In the genomic region with DNA sequence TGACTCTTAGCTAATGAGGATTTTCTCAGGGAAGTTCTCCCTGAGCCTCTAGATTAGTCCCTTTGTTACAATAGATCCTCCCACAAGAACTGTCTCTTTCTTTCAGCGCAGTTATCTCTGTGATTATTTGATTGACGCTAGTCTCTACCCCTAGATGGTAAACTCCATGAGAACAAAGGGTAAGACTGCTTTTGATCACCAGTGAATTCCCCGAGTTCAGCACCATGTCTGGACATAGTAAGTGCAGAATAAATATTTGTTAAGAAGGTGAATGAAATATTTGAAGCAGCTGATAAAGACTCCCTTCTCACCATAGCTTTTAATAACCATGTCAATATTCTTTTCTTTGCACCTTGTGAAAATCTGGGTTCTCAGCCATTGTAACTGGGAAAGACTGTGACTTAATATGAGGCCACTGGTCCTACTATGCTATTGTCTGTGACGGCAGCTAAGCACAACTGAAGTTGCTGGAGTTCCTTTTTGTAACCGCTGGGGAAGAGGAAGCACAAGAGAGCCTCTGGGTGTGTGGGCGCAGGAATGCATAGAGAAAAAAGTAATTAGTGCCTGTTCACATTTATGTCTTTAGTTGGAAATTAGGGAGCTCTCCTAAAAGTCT, we compare ENCODE assay signal across 1 cellular context.
TF ChIP-seq lines count a peak whose summit lies in the region.

No MANE protein-coding gene starts in this region.

TF ChIP-seq in K562, 482 proteins besides CTCF, POLR2A, EP300 and RAD21 (continued from another document and continues in another):
- TF ChIP-seq ZNF717 (CRISPR knock-in tag; IDR thresholded peaks at IDR 0.05) (no peak), ZNF77 (CRISPR knock-in tag; IDR thresholded peaks at IDR 0.05) (no peak), ZNF184 (CRISPR knock-in tag; IDR thresholded peaks at IDR 0.05) (no peak), ZNF764 (CRISPR knock-in tag; IDR thresholded peaks at IDR 0.05; ENCODE audit: low read depth) (no peak), TOE1 (IDR thresholded peaks at IDR 0.05; ENCODE audit: borderline replicate concordance) (no peak), TOE1 (CRISPR knock-in tag; IDR thresholded peaks at IDR 0.05; ENCODE audit: borderline replicate concordance, low read depth) (no peak), ZNF408 (CRISPR knock-in tag; IDR thresholded peaks at IDR 0.05; ENCODE audit: low read depth) (no peak), YBX1 (IDR thresholded peaks at IDR 0.05) (no peak), FOXP1 (CRISPR knock-in tag; IDR thresholded peaks at IDR 0.05) (no peak), RBM15 (IDR thresholded peaks at IDR 0.05; ENCODE audit: insufficient read depth, low read length) (no peak), SMARCA5 (IDR thresholded peaks at IDR 0.05) (no peak; the same call in 1 of the 2 replicates), PURB (CRISPR knock-in tag; IDR thresholded peaks at IDR 0.05; ENCODE audit: low read depth) (no peak), FOXK1 (CRISPR knock-in tag; IDR thresholded peaks at IDR 0.05; ENCODE audit: borderline replicate concordance) (no peak), KDM1A (IDR thresholded peaks at IDR 0.05) (no peak), CEBPB (tag; IDR thresholded peaks at IDR 0.05) (no peak), ZFP1 (CRISPR knock-in tag; IDR thresholded peaks at IDR 0.05) (no peak), ZNF165 (CRISPR knock-in tag; IDR thresholded peaks at IDR 0.05; ENCODE audit: borderline replicate concordance) (no peak), NELFE (IDR thresholded peaks at IDR 0.05; ENCODE audit: insufficient read depth, insufficient read length) (no peak), ZNF766 (CRISPR knock-in tag; conservative IDR thresholded peaks at IDR 0.05) (peak; percentile 71; the same call in 1 of the 2 replicates), SUPT5H (IDR thresholded peaks at IDR 0.05) (no peak), TEAD4 (IDR thresholded peaks at IDR 0.05; ENCODE audit: low read length) (peak; percentile 80), TEAD4 (CRISPR knock-in tag; IDR thresholded peaks at IDR 0.05; ENCODE audit: borderline replicate concordance) (no peak), BHLHE40 (IDR thresholded peaks at IDR 0.05; ENCODE audit: low read length) (peak; percentile 39; the same call in 1 of the 2 replicates), IRF2 (CRISPR knock-in tag; IDR thresholded peaks at IDR 0.05) (no peak), PTBP1 (IDR thresholded peaks at IDR 0.05; ENCODE audit: low read depth, low read length) (no peak), TCFL5 (CRISPR knock-in tag; conservative IDR thresholded peaks at IDR 0.05) (no peak), ARHGAP35 (IDR thresholded peaks at IDR 0.05; ENCODE audit: partially characterized antibody) (no peak), ASH1L (IDR thresholded peaks at IDR 0.05; ENCODE audit: borderline replicate concordance, low read depth, partially characterized antibody) (no peak), BCL6 (CRISPR knock-in tag; IDR thresholded peaks at IDR 0.05) (no peak), CBX8 (IDR thresholded peaks at IDR 0.05; ENCODE audit: borderline replicate concordance, extremely low read depth, low read depth, low read length, poor library complexity, severe bottlenecking) (no peak), TAF1 (IDR thresholded peaks at IDR 0.05; ENCODE audit: control insufficient read depth, extremely low read depth, insufficient read depth, low read length, severe bottlenecking) (no peak), GTF2A2 (tag; IDR thresholded peaks at IDR 0.05) (no peak), MYBL2 (IDR thresholded peaks at IDR 0.05; ENCODE audit: low read depth) (no peak), MYBL2 (CRISPR knock-in tag; IDR thresholded peaks at IDR 0.05; ENCODE audit: borderline replicate concordance) (no peak), CAMTA2 (CRISPR knock-in tag; conservative IDR thresholded peaks at IDR 0.05) (no peak), HSF4 (CRISPR knock-in tag; IDR thresholded peaks at IDR 0.05; ENCODE audit: borderline replicate concordance) (no peak)
- TF ChIP-seq, protein P1, sequence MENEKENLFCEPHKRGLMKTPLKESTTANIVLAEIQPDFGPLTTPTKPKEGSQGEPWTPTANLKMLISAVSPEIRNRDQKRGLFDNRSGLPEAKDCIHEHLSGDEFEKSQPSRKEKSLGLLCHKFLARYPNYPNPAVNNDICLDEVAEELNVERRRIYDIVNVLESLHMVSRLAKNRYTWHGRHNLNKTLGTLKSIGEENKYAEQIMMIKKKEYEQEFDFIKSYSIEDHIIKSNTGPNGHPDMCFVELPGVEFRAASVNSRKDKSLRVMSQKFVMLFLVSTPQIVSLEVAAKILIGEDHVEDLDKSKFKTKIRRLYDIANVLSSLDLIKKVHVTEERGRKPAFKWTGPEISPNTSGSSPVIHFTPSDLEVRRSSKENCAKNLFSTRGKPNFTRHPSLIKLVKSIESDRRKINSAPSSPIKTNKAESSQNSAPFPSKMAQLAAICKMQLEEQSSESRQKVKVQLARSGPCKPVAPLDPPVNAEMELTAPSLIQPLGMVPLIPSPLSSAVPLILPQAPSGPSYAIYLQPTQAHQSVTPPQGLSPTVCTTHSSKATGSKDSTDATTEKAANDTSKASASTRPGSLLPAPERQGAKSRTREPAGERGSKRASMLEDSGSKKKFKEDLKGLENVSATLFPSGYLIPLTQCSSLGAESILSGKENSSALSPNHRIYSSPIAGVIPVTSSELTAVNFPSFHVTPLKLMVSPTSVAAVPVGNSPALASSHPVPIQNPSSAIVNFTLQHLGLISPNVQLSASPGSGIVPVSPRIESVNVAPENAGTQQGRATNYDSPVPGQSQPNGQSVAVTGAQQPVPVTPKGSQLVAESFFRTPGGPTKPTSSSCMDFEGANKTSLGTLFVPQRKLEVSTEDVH (IDR thresholded peaks at IDR 0.05; ENCODE audit: low read depth, partially characterized antibody): no peak
- TF ChIP-seq, protein P2, sequence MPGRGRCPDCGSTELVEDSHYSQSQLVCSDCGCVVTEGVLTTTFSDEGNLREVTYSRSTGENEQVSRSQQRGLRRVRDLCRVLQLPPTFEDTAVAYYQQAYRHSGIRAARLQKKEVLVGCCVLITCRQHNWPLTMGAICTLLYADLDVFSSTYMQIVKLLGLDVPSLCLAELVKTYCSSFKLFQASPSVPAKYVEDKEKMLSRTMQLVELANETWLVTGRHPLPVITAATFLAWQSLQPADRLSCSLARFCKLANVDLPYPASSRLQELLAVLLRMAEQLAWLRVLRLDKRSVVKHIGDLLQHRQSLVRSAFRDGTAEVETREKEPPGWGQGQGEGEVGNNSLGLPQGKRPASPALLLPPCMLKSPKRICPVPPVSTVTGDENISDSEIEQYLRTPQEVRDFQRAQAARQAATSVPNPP (IDR thresholded peaks at IDR 0.05; ENCODE audit: borderline replicate concordance, insufficient read depth, insufficient read length): no peak
- TF ChIP-seq, protein P3, sequence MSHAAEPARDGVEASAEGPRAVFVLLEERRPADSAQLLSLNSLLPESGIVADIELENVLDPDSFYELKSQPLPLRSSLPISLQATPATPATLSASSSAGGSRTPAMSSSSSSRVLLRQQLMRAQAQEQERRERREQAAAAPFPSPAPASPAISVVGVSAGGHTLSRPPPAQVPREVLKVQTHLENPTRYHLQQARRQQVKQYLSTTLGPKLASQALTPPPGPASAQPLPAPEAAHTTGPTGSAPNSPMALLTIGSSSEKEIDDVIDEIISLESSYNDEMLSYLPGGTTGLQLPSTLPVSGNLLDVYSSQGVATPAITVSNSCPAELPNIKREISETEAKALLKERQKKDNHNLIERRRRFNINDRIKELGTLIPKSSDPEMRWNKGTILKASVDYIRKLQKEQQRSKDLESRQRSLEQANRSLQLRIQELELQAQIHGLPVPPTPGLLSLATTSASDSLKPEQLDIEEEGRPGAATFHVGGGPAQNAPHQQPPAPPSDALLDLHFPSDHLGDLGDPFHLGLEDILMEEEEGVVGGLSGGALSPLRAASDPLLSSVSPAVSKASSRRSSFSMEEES (CRISPR knock-in tag; IDR thresholded peaks at IDR 0.05): no peak
- TF ChIP-seq, protein P4, sequence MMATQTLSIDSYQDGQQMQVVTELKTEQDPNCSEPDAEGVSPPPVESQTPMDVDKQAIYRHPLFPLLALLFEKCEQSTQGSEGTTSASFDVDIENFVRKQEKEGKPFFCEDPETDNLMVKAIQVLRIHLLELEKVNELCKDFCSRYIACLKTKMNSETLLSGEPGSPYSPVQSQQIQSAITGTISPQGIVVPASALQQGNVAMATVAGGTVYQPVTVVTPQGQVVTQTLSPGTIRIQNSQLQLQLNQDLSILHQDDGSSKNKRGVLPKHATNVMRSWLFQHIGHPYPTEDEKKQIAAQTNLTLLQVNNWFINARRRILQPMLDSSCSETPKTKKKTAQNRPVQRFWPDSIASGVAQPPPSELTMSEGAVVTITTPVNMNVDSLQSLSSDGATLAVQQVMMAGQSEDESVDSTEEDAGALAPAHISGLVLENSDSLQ (IDR thresholded peaks at IDR 0.05): peak; percentile 91
- TF ChIP-seq, protein P5, sequence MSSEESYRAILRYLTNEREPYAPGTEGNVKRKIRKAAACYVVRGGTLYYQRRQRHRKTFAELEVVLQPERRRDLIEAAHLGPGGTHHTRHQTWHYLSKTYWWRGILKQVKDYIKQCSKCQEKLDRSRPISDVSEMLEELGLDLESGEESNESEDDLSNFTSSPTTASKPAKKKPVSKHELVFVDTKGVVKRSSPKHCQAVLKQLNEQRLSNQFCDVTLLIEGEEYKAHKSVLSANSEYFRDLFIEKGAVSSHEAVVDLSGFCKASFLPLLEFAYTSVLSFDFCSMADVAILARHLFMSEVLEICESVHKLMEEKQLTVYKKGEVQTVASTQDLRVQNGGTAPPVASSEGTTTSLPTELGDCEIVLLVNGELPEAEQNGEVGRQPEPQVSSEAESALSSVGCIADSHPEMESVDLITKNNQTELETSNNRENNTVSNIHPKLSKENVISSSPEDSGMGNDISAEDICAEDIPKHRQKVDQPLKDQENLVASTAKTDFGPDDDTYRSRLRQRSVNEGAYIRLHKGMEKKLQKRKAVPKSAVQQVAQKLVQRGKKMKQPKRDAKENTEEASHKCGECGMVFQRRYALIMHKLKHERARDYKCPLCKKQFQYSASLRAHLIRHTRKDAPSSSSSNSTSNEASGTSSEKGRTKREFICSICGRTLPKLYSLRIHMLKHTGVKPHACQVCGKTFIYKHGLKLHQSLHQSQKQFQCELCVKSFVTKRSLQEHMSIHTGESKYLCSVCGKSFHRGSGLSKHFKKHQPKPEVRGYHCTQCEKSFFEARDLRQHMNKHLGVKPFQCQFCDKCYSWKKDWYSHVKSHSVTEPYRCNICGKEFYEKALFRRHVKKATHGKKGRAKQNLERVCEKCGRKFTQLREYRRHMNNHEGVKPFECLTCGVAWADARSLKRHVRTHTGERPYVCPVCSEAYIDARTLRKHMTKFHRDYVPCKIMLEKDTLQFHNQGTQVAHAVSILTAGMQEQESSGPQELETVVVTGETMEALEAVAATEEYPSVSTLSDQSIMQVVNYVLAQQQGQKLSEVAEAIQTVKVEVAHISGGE (CRISPR knock-in tag; IDR thresholded peaks at IDR 0.05): no peak
- TF ChIP-seq, protein P6, sequence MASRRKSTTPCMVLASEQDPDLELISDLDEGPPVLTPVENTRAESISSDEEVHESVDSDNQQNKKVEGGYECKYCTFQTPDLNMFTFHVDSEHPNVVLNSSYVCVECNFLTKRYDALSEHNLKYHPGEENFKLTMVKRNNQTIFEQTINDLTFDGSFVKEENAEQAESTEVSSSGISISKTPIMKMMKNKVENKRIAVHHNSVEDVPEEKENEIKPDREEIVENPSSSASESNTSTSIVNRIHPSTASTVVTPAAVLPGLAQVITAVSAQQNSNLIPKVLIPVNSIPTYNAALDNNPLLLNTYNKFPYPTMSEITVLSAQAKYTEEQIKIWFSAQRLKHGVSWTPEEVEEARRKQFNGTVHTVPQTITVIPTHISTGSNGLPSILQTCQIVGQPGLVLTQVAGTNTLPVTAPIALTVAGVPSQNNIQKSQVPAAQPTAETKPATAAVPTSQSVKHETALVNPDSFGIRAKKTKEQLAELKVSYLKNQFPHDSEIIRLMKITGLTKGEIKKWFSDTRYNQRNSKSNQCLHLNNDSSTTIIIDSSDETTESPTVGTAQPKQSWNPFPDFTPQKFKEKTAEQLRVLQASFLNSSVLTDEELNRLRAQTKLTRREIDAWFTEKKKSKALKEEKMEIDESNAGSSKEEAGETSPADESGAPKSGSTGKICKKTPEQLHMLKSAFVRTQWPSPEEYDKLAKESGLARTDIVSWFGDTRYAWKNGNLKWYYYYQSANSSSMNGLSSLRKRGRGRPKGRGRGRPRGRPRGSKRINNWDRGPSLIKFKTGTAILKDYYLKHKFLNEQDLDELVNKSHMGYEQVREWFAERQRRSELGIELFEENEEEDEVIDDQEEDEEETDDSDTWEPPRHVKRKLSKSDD (conservative IDR thresholded peaks at IDR 0.05; ENCODE audit: low read length): no peak
- TF ChIP-seq, protein P7, sequence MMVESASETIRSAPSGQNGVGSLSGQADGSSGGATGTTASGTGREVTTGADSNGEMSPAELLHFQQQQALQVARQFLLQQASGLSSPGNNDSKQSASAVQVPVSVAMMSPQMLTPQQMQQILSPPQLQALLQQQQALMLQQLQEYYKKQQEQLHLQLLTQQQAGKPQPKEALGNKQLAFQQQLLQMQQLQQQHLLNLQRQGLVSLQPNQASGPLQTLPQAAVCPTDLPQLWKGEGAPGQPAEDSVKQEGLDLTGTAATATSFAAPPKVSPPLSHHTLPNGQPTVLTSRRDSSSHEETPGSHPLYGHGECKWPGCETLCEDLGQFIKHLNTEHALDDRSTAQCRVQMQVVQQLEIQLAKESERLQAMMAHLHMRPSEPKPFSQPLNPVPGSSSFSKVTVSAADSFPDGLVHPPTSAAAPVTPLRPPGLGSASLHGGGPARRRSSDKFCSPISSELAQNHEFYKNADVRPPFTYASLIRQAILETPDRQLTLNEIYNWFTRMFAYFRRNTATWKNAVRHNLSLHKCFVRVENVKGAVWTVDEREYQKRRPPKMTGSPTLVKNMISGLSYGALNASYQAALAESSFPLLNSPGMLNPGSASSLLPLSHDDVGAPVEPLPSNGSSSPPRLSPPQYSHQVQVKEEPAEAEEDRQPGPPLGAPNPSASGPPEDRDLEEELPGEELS (CRISPR knock-in tag; IDR thresholded peaks at IDR 0.05; ENCODE audit: borderline replicate concordance): no peak
- TF ChIP-seq, protein P8, sequence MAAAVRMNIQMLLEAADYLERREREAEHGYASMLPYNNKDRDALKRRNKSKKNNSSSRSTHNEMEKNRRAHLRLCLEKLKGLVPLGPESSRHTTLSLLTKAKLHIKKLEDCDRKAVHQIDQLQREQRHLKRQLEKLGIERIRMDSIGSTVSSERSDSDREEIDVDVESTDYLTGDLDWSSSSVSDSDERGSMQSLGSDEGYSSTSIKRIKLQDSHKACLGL (CRISPR knock-in tag; IDR thresholded peaks at IDR 0.05; ENCODE audit: borderline replicate concordance, poor library complexity, severe bottlenecking): no peak
- TF ChIP-seq, protein P9, sequence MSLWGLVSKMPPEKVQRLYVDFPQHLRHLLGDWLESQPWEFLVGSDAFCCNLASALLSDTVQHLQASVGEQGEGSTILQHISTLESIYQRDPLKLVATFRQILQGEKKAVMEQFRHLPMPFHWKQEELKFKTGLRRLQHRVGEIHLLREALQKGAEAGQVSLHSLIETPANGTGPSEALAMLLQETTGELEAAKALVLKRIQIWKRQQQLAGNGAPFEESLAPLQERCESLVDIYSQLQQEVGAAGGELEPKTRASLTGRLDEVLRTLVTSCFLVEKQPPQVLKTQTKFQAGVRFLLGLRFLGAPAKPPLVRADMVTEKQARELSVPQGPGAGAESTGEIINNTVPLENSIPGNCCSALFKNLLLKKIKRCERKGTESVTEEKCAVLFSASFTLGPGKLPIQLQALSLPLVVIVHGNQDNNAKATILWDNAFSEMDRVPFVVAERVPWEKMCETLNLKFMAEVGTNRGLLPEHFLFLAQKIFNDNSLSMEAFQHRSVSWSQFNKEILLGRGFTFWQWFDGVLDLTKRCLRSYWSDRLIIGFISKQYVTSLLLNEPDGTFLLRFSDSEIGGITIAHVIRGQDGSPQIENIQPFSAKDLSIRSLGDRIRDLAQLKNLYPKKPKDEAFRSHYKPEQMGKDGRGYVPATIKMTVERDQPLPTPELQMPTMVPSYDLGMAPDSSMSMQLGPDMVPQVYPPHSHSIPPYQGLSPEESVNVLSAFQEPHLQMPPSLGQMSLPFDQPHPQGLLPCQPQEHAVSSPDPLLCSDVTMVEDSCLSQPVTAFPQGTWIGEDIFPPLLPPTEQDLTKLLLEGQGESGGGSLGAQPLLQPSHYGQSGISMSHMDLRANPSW (CRISPR knock-in tag; IDR thresholded peaks at IDR 0.05): no peak
